Comparison of ENCODE assay signal across 14 cellular contexts in genomic region chr2:237140689-237141285, GRCh38.
"Had no signal": no experiment of that assay in that cellular context is flagged by ENCODE, and none has a peak within 500 bp of the region (broad histone marks: within the 10 kb centered on the region; RNA-seq: fewer than 3 reads in every experiment).

No MANE protein-coding gene starts in this region.

- H3K27me3 Mint-ChIP-seq: activated CD4-positive, alpha-beta memory T cell treated with anti-CD3 and anti-CD28 coated beads for 36 hours had no signal

- H3K36me3 ChIP-seq: brain microvascular endothelial cell, heart left ventricle, right atrium auricular region, SJSA1, spleen, thoracic aorta had no signal

- H3K27ac Mint-ChIP-seq: activated CD4-positive, alpha-beta memory T cell treated with anti-CD3 and anti-CD28 coated beads for 36 hours; memory B cell had no signal

- H3K4me3 ChIP-seq: heart left ventricle, right atrium auricular region, SJSA1, spleen, thoracic aorta had no signal

- H3K4me1 ChIP-seq: heart left ventricle, right atrium auricular region, SJSA1, spleen had no signal

- H3K27me3 ChIP-seq: brain microvascular endothelial cell, heart left ventricle, right atrium auricular region, SJSA1, spleen had no signal

- H3K9me3 ChIP-seq: SJSA1, thoracic aorta had no signal

- DNase-seq: activated CD4-positive, alpha-beta memory T cell treated with anti-CD3 and anti-CD28 coated beads for 36 hours; activated naive CD4-positive, alpha-beta T cell treated with Interleukin-2 at 50 U/mL for 16 hours; amniotic stem cell; left colon; spleen; stimulated activated CD4-positive, alpha-beta T cell treated with anti-CD3 and anti-CD28 coated beads, Interleukin-1b, Interleukin-23, amount 100 ng/mL, for 48 hours; stimulated activated naive CD4-positive, alpha-beta T cell treated with Interleukin-2 at 50 U/mL for 16 hours had no signal

- H3K4me3 Mint-ChIP-seq: activated CD4-positive, alpha-beta memory T cell treated with anti-CD3 and anti-CD28 coated beads for 36 hours; memory B cell; neural crest cell had no signal

- H3K27ac ChIP-seq: brain microvascular endothelial cell, right atrium auricular region, SJSA1, spleen, thoracic aorta had no signal

- H3K4me1 Mint-ChIP-seq: memory B cell, neural crest cell had no signal
